8 cellular contexts compared by ENCODE assay signal in genomic region chr5:94968507-94969095, GRCh38.
DNase-seq lines count a peak whose midpoint lies in the region; ATAC-seq and TF ChIP-seq lines count a peak whose summit lies in the region.

No MANE protein-coding gene starts in this region.

- peaks cover 10% of the 10 kb centered on the region for H3K27me3 Mint-ChIP-seq in activated CD4-positive, alpha-beta memory T cell treated with anti-CD3 and anti-CD28 coated beads, Interleukin-2, amount 10 ng/mL, durations not matched to agents 7 days and 5 days

- intact Hi-C loops in spleen (cut with DNase I; ENCODE audit: low total_unique reads), result no loop called here

- H3K27ac ChIP-seq in spleen, result no peak overlapping the region

- no peaks in the 10 kb centered on the region for H3K9me3 Mint-ChIP-seq in activated CD4-positive, alpha-beta memory T cell treated with anti-CD3 and anti-CD28 coated beads, Interleukin-2, amount 10 ng/mL, durations not matched to agents 7 days and 5 days

- no peaks in the 10 kb centered on the region for H3K36me3 Mint-ChIP-seq in activated CD4-positive, alpha-beta memory T cell treated with anti-CD3 and anti-CD28 coated beads, Interleukin-2, amount 10 ng/mL, durations not matched to agents 7 days and 5 days (ENCODE audit: low read depth)

- TF ChIP-seq CTCF in spleen (IDR thresholded peaks at IDR 0.05 in 8 of 11, conservative IDR thresholded peaks at IDR 0.05 in 3 of 11), result peak in 10 of 11 experiments; percentile 28 to 78 (median 62)

- WGBS in spleen, 5 donors, result 43 to 48% (median 48%) methylated on average over 5 of the region's 5 CpGs

- no peak overlapping the region for H3K4me3 ChIP-seq in spleen

- H3K9me3 ChIP-seq in spleen, result peaks cover 0 to 10% (median 5%) of the 10 kb centered on the region in 8 donors

- no peak for TF ChIP-seq POLR2A in spleen (IDR thresholded peaks at IDR 0.05)

- no peaks in the 10 kb centered on the region for H3K27me3 ChIP-seq in spleen (replicated peaks in 1 of 7)

- DNase-seq in DMS53 (lab: John Stamatoyannopoulos, UW) (peak; percentile 91), HPDE6-E6E7 (ENCODE audit: extremely low spot score) (peak; percentile 9), NCI-H748 (lab: John Stamatoyannopoulos, UW; ENCODE audit: unreplicated experiment) (peak; percentile 82), astrocyte of the hippocampus (ENCODE audit: low read depth, low spot score) (peak; percentile 84), iPS DF 19.7 (ENCODE audit: low read depth, low spot score) (peak; percentile 23), spleen (no peak)
- no peak for DNase-seq in activated CD4-positive, alpha-beta memory T cell treated with anti-CD3 and anti-CD28 coated beads, Interleukin-2, amount 10 ng/mL, durations not matched to agents 7 days and 5 days

- no peaks in the 10 kb centered on the region for H3K4me1 Mint-ChIP-seq in activated CD4-positive, alpha-beta memory T cell treated with anti-CD3 and anti-CD28 coated beads, Interleukin-2, amount 10 ng/mL, durations not matched to agents 7 days and 5 days

- no peak overlapping the region for H3K4me3 Mint-ChIP-seq in activated CD4-positive, alpha-beta memory T cell treated with anti-CD3 and anti-CD28 coated beads, Interleukin-2, amount 10 ng/mL, durations not matched to agents 7 days and 5 days

- H3K27ac Mint-ChIP-seq in activated CD4-positive, alpha-beta memory T cell treated with anti-CD3 and anti-CD28 coated beads, Interleukin-2, amount 10 ng/mL, durations not matched to agents 7 days and 5 days, result no peak overlapping the region

- peak; percentile 50 for ATAC-seq in GM19463 (IDR thresholded peaks at IDR 0.05; ENCODE audit: unreplicated experiment)

- POLR2A ChIA-PET in activated CD4-positive, alpha-beta memory T cell treated with anti-CD3 and anti-CD28 coated beads, Interleukin-2, amount 10 ng/mL, durations not matched to agents 7 days and 5 days (lab: Charles Lee), result no interaction called here

- CTCF ChIA-PET in activated CD4-positive, alpha-beta memory T cell treated with anti-CD3 and anti-CD28 coated beads, Interleukin-2, amount 10 ng/mL, durations not matched to agents 7 days and 5 days (lab: Charles Lee), result interaction anchor here (0.5 to 1.4 kb wide), 5 partner anchors 8 to 294 kb away, joined by 3 to 4 read pairs (median 4); no protein-coding TSS in a partner anchor

- peaks cover 0 to 8% (median 0%) of the 10 kb centered on the region in 6 donors for H3K4me1 ChIP-seq in spleen

- no peaks in the 10 kb centered on the region for H3K36me3 ChIP-seq in spleen

Comparison
In these comparisons a context has a peak if more than half of its experiments do, and no peak if none do; other contexts are left out.
1. DNase-seq: peak in DMS53 (single experiment), HPDE6-E6E7 (single experiment), NCI-H748 (single experiment), astrocyte of the hippocampus (single experiment) and iPS DF 19.7 (single experiment); none in spleen (single experiment) and activated CD4-positive, alpha-beta memory T cell treated with anti-CD3 and anti-CD28 coated beads, Interleukin-2, amount 10 ng/mL, durations not matched to agents 7 days and 5 days (single experiment).